In genomic region chr2:181163139-181163538, GRCh38 we compare ENCODE assay signal across 18 cellular contexts.
DNase-seq lines count a peak whose midpoint lies in the region; ATAC-seq, FAIRE-seq and TF ChIP-seq lines count a peak whose summit lies in the region.
"Had no signal": no experiment of that assay in that cellular context is flagged by ENCODE, and none has a peak within 500 bp of the region (broad histone marks: within the 10 kb centered on the region; RNA-seq: fewer than 3 reads in every experiment).

No MANE protein-coding gene starts in this region.

- RAD21 ChIA-PET in GM12878 (lab: Charles Lee; ENCODE audit: unreplicated experiment), result interaction anchor here (1.0 kb wide), 1 partner anchor 58 kb away, joined by 3 read pairs; no protein-coding TSS in a partner anchor

- WGBS in GM12878 (ENCODE audit: insufficient coverage, insufficient replicate concordance, low lambda C conversion rate, missing lambda C conversion rate), result 88% methylated on average over 1 of the region's 1 CpG
- WGBS in esophagus squamous epithelium, 2 donors, result 71% methylated on average over 1 of the region's 1 CpG

- BruUV-seq in GM12878 (replicated peaks; lab: Mats Ljungman, UMichigan), result no TSS peak

- intact Hi-C loops in GM12878 (cut with micrococcal nuclease; ENCODE audit: unreplicated experiment) (no loop called here), esophagus squamous epithelium (cut with DNase I) (no loop called here)

- no peaks in the 10 kb centered on the region for H4K20me1 ChIP-seq in GM12878 (ENCODE audit: control insufficient read depth, insufficient read depth)

- H3K9me3 Mint-ChIP-seq in T-helper 1 cell treated with Interleukin-12 subunit alpha and Interleukin-12 subunit beta and Interleukin-4 antibody, amounts not matched to agents 30 μg/mL and 1 μg/mL, for 36 hours, result peaks cover 31% of the 10 kb centered on the region

- peaks cover 36% of the 10 kb centered on the region for H3K36me3 ChIP-seq in KOPT-K1 (ENCODE audit: insufficient read depth, low read length)
- no peaks in the 10 kb centered on the region for H3K36me3 ChIP-seq in GM12878 (ENCODE audit: control insufficient read depth in 2 of 2, insufficient read depth in 2 of 2, low read length in 1 of 2)
- H3K36me3 ChIP-seq in esophagus squamous epithelium, result no peaks in the 10 kb centered on the region
- H3K36me3 ChIP-seq in BE2C, result no peaks in the 10 kb centered on the region

- no peak for DNase-seq in T-helper 1 cell
- no peak for DNase-seq in GM12878 (ENCODE audit: low read depth, low spot score)
- DNase-seq in esophagus squamous epithelium (lab: John Stamatoyannopoulos, UW), result no peak
- no peak for DNase-seq in BE2C
- DNase-seq: activated effector memory CD4-positive, alpha-beta T cell treated with anti-CD3 and anti-CD28 coated beads, Interleukin-2, amount 50 U/mL, for 16 hours; cerebellar nuclear complex; midbrain; NCI-H1417; NCI-H226; OCI-M1 had no signal

- no peak for FAIRE-seq in GM12878 (lab: Jason Lieb, UNC)
- FAIRE-seq: K562 had no signal

- no peak overlapping the region for H3K4me2 ChIP-seq in GM12878 (ENCODE audit: control insufficient read depth, insufficient read depth)

- no peak for TF ChIP-seq CTCF in GM12878 (IDR thresholded peaks at IDR 0.05 in 2 of 3, conservative IDR thresholded peaks at IDR 0.05 in 1 of 3; ENCODE audit: control insufficient read depth in 2 of 3, extremely low read depth in 1 of 3, insufficient read depth in 1 of 3, low read depth in 3 of 3, low read length in 3 of 3)
- no peak for TF ChIP-seq CTCF in esophagus squamous epithelium (IDR thresholded peaks at IDR 0.05)
- TF ChIP-seq CTCF in BE2C (IDR thresholded peaks at IDR 0.05; ENCODE audit: low read depth, low read length), result no peak

- no peak overlapping the region for H3K9ac ChIP-seq in GM12878 (ENCODE audit: control insufficient read depth, insufficient read depth, low read length)

- in situ Hi-C loops in GM12878 (cut with MboI), result no loop called here

- H3K27me3 Mint-ChIP-seq in T-helper 1 cell treated with Interleukin-12 subunit alpha and Interleukin-12 subunit beta and Interleukin-4 antibody, amounts not matched to agents 30 μg/mL and 1 μg/mL, for 36 hours (ENCODE audit: low read depth), result no peaks in the 10 kb centered on the region

- H3K27me3 ChIP-seq in GM12878 (replicated peaks in 1 of 2; ENCODE audit: control insufficient read depth in 2 of 2, insufficient read depth in 2 of 2, low read length in 1 of 2) (no peaks in the 10 kb centered on the region), esophagus squamous epithelium (no peaks in the 10 kb centered on the region), BE2C (no peaks in the 10 kb centered on the region)

- SMC1A ChIA-PET in GM12878 (lab: Charles Lee; ENCODE audit: uncharacterized antibody, unreplicated experiment), result no interaction called here

- H3K36me3 Mint-ChIP-seq in T-helper 1 cell treated with Interleukin-12 subunit alpha and Interleukin-12 subunit beta and Interleukin-4 antibody, amounts not matched to agents 30 μg/mL and 1 μg/mL, for 36 hours (ENCODE audit: low read depth), result peaks cover 38% of the 10 kb centered on the region

- H3K4me3 ChIP-seq in GM12878, result no peak overlapping the region
- H3K4me3 ChIP-seq in esophagus squamous epithelium, result no peak overlapping the region
- H3K4me3 ChIP-seq in BE2C (ENCODE audit: low read depth, low read length), result no peak overlapping the region
- H3K4me3 ChIP-seq: K562, SK-N-MC, skin epidermis had no signal

- CTCF ChIA-PET in GM12878 (lab: Yijun Ruan, JAX), result interaction anchor here (0.6 kb wide), 1 partner anchor 14 kb away, joined by 3 read pairs; no protein-coding TSS in a partner anchor

- H3K9me3 ChIP-seq in KOPT-K1 (ENCODE audit: insufficient read depth, low read length, poor library complexity, severe bottlenecking) (peaks cover 25% of the 10 kb centered on the region), GM12878 (replicated peaks; ENCODE audit: control insufficient read depth, insufficient read depth, low read length) (peaks cover 14% of the 10 kb centered on the region), esophagus squamous epithelium (no peaks in the 10 kb centered on the region), BE2C (no peaks in the 10 kb centered on the region)

- H3K4me1 Mint-ChIP-seq in T-helper 1 cell treated with Interleukin-12 subunit alpha and Interleukin-12 subunit beta and Interleukin-4 antibody, amounts not matched to agents 30 μg/mL and 1 μg/mL, for 36 hours (ENCODE audit: low read depth), result peaks cover 36% of the 10 kb centered on the region

- H3K27ac ChIP-seq in KOPT-K1 (ENCODE audit: low read depth, low read length, poor library complexity, severe bottlenecking) (peak overlapping the region; percentile 35), GM12878 (ENCODE audit: control insufficient read depth, insufficient read depth) (peak overlapping the region; percentile 93; the same call in 1 of the 2 replicates), esophagus squamous epithelium (no peak overlapping the region)
- H3K27ac ChIP-seq: SK-N-MC, VCaP had no signal

- POLR2A ChIA-PET in GM12878 (lab: Charles Lee), result no interaction called here

- H3K27ac Mint-ChIP-seq in T-helper 1 cell treated with Interleukin-12 subunit alpha and Interleukin-12 subunit beta and Interleukin-4 antibody, amounts not matched to agents 30 μg/mL and 1 μg/mL, for 36 hours, result peak overlapping the region; percentile 80

- H3K4me3 Mint-ChIP-seq in T-helper 1 cell treated with Interleukin-12 subunit alpha and Interleukin-12 subunit beta and Interleukin-4 antibody, amounts not matched to agents 30 μg/mL and 1 μg/mL, for 36 hours, result peak overlapping the region; percentile 15

- no peak for TF ChIP-seq EP300 in GM12878 (IDR thresholded peaks at IDR 0.05; ENCODE audit: borderline replicate concordance in 1 of 2, control insufficient read depth in 1 of 2, low read depth in 2 of 2, low read length in 2 of 2)

- H2AFZ ChIP-seq in GM12878 (ENCODE audit: control insufficient read depth, low read depth, low read length), result no peak overlapping the region

- H3K4me1 ChIP-seq in GM12878 (ENCODE audit: control insufficient read depth, insufficient read depth, low read length) (peaks cover 24% of the 10 kb centered on the region), esophagus squamous epithelium (no peaks in the 10 kb centered on the region), BE2C (no peaks in the 10 kb centered on the region)

- no peak for TF ChIP-seq RAD21 in GM12878 (IDR thresholded peaks at IDR 0.05; ENCODE audit: insufficient read depth, low read depth, low read length)

- no peaks in the 10 kb centered on the region for H3K79me2 ChIP-seq in GM12878 (ENCODE audit: control insufficient read depth, insufficient read depth, low read length)

- no peak for TF ChIP-seq POLR2A in GM12878 (IDR thresholded peaks at IDR 0.05; ENCODE audit: low read depth, low read length)
- no peak for TF ChIP-seq POLR2A in esophagus squamous epithelium (IDR thresholded peaks at IDR 0.05)

- ATAC-seq in GM18870 (IDR thresholded peaks at IDR 0.05; ENCODE audit: unreplicated experiment) (peak; percentile 35), GM12878 (peak; percentile 52), HG03442 (IDR thresholded peaks at IDR 0.05; ENCODE audit: unreplicated experiment) (no peak)
- ATAC-seq: K562 had no signal

TF ChIP-seq in GM12878, 131 proteins besides CTCF, POLR2A, EP300 and RAD21:
- TF ChIP-seq RCOR1 (conservative IDR thresholded peaks at IDR 0.05; ENCODE audit: low read depth, low read length) (no peak), NFIC (IDR thresholded peaks at IDR 0.05; ENCODE audit: low read depth, low read length) (0 out of 2 replicates have a peak, but pooled peaks have one; percentile 16), JUNB (IDR thresholded peaks at IDR 0.05) (peak; percentile 20; the same call in 1 of the 2 replicates), TCF7 (IDR thresholded peaks at IDR 0.05; ENCODE audit: borderline replicate concordance) (no peak), ZNF274 (IDR thresholded peaks at IDR 0.05; ENCODE audit: insufficient read depth, insufficient read length) (no peak), SREBF1 (IDR thresholded peaks at IDR 0.05; ENCODE audit: low read length) (no peak), ASH2L (IDR thresholded peaks at IDR 0.05; ENCODE audit: borderline replicate concordance, low read depth) (no peak)
- TF ChIP-seq, protein P1, sequence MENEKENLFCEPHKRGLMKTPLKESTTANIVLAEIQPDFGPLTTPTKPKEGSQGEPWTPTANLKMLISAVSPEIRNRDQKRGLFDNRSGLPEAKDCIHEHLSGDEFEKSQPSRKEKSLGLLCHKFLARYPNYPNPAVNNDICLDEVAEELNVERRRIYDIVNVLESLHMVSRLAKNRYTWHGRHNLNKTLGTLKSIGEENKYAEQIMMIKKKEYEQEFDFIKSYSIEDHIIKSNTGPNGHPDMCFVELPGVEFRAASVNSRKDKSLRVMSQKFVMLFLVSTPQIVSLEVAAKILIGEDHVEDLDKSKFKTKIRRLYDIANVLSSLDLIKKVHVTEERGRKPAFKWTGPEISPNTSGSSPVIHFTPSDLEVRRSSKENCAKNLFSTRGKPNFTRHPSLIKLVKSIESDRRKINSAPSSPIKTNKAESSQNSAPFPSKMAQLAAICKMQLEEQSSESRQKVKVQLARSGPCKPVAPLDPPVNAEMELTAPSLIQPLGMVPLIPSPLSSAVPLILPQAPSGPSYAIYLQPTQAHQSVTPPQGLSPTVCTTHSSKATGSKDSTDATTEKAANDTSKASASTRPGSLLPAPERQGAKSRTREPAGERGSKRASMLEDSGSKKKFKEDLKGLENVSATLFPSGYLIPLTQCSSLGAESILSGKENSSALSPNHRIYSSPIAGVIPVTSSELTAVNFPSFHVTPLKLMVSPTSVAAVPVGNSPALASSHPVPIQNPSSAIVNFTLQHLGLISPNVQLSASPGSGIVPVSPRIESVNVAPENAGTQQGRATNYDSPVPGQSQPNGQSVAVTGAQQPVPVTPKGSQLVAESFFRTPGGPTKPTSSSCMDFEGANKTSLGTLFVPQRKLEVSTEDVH (IDR thresholded peaks at IDR 0.05; ENCODE audit: low read depth, partially characterized antibody), result no peak
TF ChIP-seq in GM12878: peak in this region for 2.

Comparison
In these comparisons a context has a peak if more than half of its experiments do, and no peak if none do; other contexts are left out.
1. H3K27ac ChIP-seq: peak in KOPT-K1 (single experiment) and GM12878 (single experiment); none in esophagus squamous epithelium (0 of 4).